17 cellular contexts compared by ENCODE assay signal in genomic region chr2:188813846-188814245, GRCh38.
DNase-seq lines count a peak whose midpoint lies in the region; ATAC-seq and TF ChIP-seq lines count a peak whose summit lies in the region.
"Had no signal": no experiment of that assay in that cellular context is flagged by ENCODE, and none has a peak within 500 bp of the region (broad histone marks: within the 10 kb centered on the region; RNA-seq: fewer than 3 reads in every experiment).

No MANE protein-coding gene starts in this region.

- H3K36me3 ChIP-seq in PC-3 (ENCODE audit: low read depth, low read length): no peaks in the 10 kb centered on the region
- no peaks in the 10 kb centered on the region for H3K36me3 ChIP-seq in spleen
- H3K36me3 ChIP-seq in tibial nerve: no peaks in the 10 kb centered on the region
- H3K36me3 ChIP-seq: lower lobe of right lung, vagina had no signal

- H3K9me3 ChIP-seq in PC-3 (ENCODE audit: low read length) (no peaks in the 10 kb centered on the region), spleen (peaks cover 0 to 6% (median 0%) of the 10 kb centered on the region in 8 donors), tibial nerve (no peaks in the 10 kb centered on the region)
- H3K9me3 ChIP-seq: lower lobe of right lung, vagina had no signal

- TF ChIP-seq POLR2A in spleen (IDR thresholded peaks at IDR 0.05) (no peak), tibial nerve (IDR thresholded peaks at IDR 0.05) (no peak)

- no peak overlapping the region for H3K4me2 ChIP-seq in PC-3 (ENCODE audit: low read length)

- no peak overlapping the region for H3K27ac ChIP-seq in PC-3 (ENCODE audit: low read length)
- no peak overlapping the region for H3K27ac ChIP-seq in spleen
- peak overlapping the region in 1 of 4 donors; percentile 29 for H3K27ac ChIP-seq in tibial nerve
- H3K27ac ChIP-seq: lower lobe of right lung, vagina had no signal

- intact Hi-C loops in PC-3 (cut with micrococcal nuclease) (no loop called here), spleen (cut with DNase I; ENCODE audit: low total_unique reads) (no loop called here)

- CTCF ChIA-PET in PC-3 (lab: Charles Lee): no interaction called here

- WGBS in spleen, 5 donors: 62 to 80% (median 75%) methylated on average over 5 of the region's 5 CpGs
- 67 to 76% methylated on average over 5 of the region's 5 CpGs for WGBS in tibial nerve, 2 donors

- H2AFZ ChIP-seq in PC-3 (ENCODE audit: low read length): no peak overlapping the region

- no TSS peak for BruUV-seq in PC-3 (replicated peaks; lab: Mats Ljungman, UMichigan)

- POLR2A ChIA-PET in PC-3 (lab: Charles Lee; ENCODE audit: unreplicated experiment): no interaction called here

- H3K4me1 ChIP-seq in PC-3 (ENCODE audit: insufficient read depth, low read length) (no peaks in the 10 kb centered on the region), spleen (no peaks in the 10 kb centered on the region), tibial nerve (no peaks in the 10 kb centered on the region)
- H3K4me1 ChIP-seq: lower lobe of right lung had no signal

- H3K9me2 ChIP-seq in PC-3 (replicated peaks; ENCODE audit: low read length): no peaks in the 10 kb centered on the region

- H4K20me1 ChIP-seq in PC-3 (ENCODE audit: low read length): no peaks in the 10 kb centered on the region

- H3K9ac ChIP-seq in PC-3 (ENCODE audit: low read length): no peak overlapping the region

- no peaks in the 10 kb centered on the region for H3F3A ChIP-seq in PC-3 (ENCODE audit: low read length, unreplicated experiment)

- TF ChIP-seq CTCF in PC-3 (conservative IDR thresholded peaks at IDR 0.05; ENCODE audit: low read depth, low read length) (no peak), spleen (IDR thresholded peaks at IDR 0.05 in 8 of 11, conservative IDR thresholded peaks at IDR 0.05 in 3 of 11) (no peak), tibial nerve (IDR thresholded peaks at IDR 0.05) (no peak)

- no peaks in the 10 kb centered on the region for H3K79me2 ChIP-seq in PC-3 (ENCODE audit: low read length)

- ATAC-seq in PC-3: 0 out of 2 replicates have a peak, but pooled peaks have one; percentile 24
- ATAC-seq in GM18858 (IDR thresholded peaks at IDR 0.05; ENCODE audit: unreplicated experiment): no peak
- ATAC-seq in GM18907 (IDR thresholded peaks at IDR 0.05; ENCODE audit: unreplicated experiment): no peak
- ATAC-seq: lower lobe of right lung had no signal

- H3K27me3 ChIP-seq in PC-3 (ENCODE audit: low read length) (no peaks in the 10 kb centered on the region), spleen (replicated peaks in 1 of 7) (no peaks in the 10 kb centered on the region), tibial nerve (no peaks in the 10 kb centered on the region)
- H3K27me3 ChIP-seq: vagina had no signal

- DNase-seq in AG20443 (ENCODE audit: low spot score) (peak; percentile 18), PC-3 (no peak), fibroblast of peridontal ligament (ENCODE audit: extremely low read depth) (peak; percentile 31), non-pigmented ciliary epithelial cell (ENCODE audit: low read depth) (peak; percentile 55), spleen (no peak), tibial nerve (ENCODE audit: low spot score in 2 of 2) (no peak)
- DNase-seq: activated effector memory CD4-positive, alpha-beta T cell treated with anti-CD3 and anti-CD28 coated beads, Interleukin-2, amount 50 U/mL, for 16 hours; GDM1; lower lobe of right lung; NCI-H2081 treated with DMSO at 0.1 percent for 48 hours; NCI-H748 treated with DMSO at 0.1 percent for 48 hours; RPMI8226; stimulated activated naive CD4-positive, alpha-beta T cell treated with Interleukin-2 at 50 U/mL for 16 hours; T-helper 1 cell had no signal

- no peak for TF ChIP-seq EP300 in tibial nerve (IDR thresholded peaks at IDR 0.05)

- H3K4me3 ChIP-seq in PC-3 (ENCODE audit: low read length) (no peak overlapping the region), spleen (no peak overlapping the region), tibial nerve (no peak overlapping the region)
- H3K4me3 ChIP-seq: lower lobe of right lung, vagina had no signal

Comparison
In these comparisons a context has a peak if more than half of its experiments do, and no peak if none do; other contexts are left out.
1. DNase-seq: peak in AG20443 (single experiment), fibroblast of peridontal ligament (single experiment) and non-pigmented ciliary epithelial cell (single experiment); none in PC-3 (single experiment), spleen (single experiment) and tibial nerve (0 of 2).